Comparison of ENCODE assay signal across 15 cellular contexts in genomic region chr4:81600511-81601269, GRCh38.
DNase-seq lines count a peak whose midpoint lies in the region; FAIRE-seq and TF ChIP-seq lines count a peak whose summit lies in the region.
"Had no signal": no experiment of that assay in that cellular context is flagged by ENCODE, and none has a peak within 500 bp of the region (broad histone marks: within the 10 kb centered on the region; RNA-seq: fewer than 3 reads in every experiment).

No MANE protein-coding gene starts in this region.

- no peaks in the 10 kb centered on the region for H3K27me3 Mint-ChIP-seq in H9 (ENCODE audit: low read depth)
- H3K27me3 Mint-ChIP-seq: naive thymus-derived CD8-positive, alpha-beta T cell had no signal

- no peak overlapping the region; a peak in 2 of 7 replicates for H3K27ac Mint-ChIP-seq in H9
- H3K27ac Mint-ChIP-seq: activated T-helper 17 cell treated with anti-CD3 and anti-CD28 coated beads, Interleukin-2, amount 50 U/mL, for 72 hours; naive thymus-derived CD8-positive, alpha-beta T cell had no signal

- H3K4ac ChIP-seq in H9 (ENCODE audit: low read depth, low read length), result no peak overlapping the region

- H3K9me3 Mint-ChIP-seq in H9, result no peaks in the 10 kb centered on the region
- H3K9me3 Mint-ChIP-seq: activated T-helper 17 cell treated with anti-CD3 and anti-CD28 coated beads, Interleukin-2, amount 50 U/mL, for 72 hours had no signal

- H2BK20ac ChIP-seq in H9 (ENCODE audit: low read depth, low read length, poor library complexity, severe bottlenecking), result no peak overlapping the region

- no peak for TF ChIP-seq CTCF in cardiac muscle cell (IDR thresholded peaks at IDR 0.05; ENCODE audit: low read depth, low read length)
- TF ChIP-seq CTCF in H9 (conservative IDR thresholded peaks at IDR 0.05), result no peak
- no peak for TF ChIP-seq CTCF in WERI-Rb-1 (IDR thresholded peaks at IDR 0.05; ENCODE audit: low read depth, low read length)

- no peak overlapping the region for H2BK120ac ChIP-seq in H9 (ENCODE audit: low read depth, low read length, poor library complexity, severe bottlenecking)

- H3K27me3 ChIP-seq in cardiac muscle cell (no peaks in the 10 kb centered on the region), skeletal muscle satellite cell (ENCODE audit: control insufficient read depth, insufficient read depth, low read length) (peaks cover 5% of the 10 kb centered on the region), H9 (ENCODE audit: insufficient read depth, low read length) (no peaks in the 10 kb centered on the region), WERI-Rb-1 (ENCODE audit: insufficient read depth, low read depth, severe bottlenecking) (no peaks in the 10 kb centered on the region)

- H4K20me1 ChIP-seq in H9 (ENCODE audit: control insufficient read depth, insufficient read depth, insufficient read length), result no peaks in the 10 kb centered on the region

- no peak overlapping the region for H3T11ph ChIP-seq in H9 (ENCODE audit: low read length)

- DNase-seq in SK-N-DZ (ENCODE audit: low spot score) (peak; percentile 16), cardiac muscle cell (ENCODE audit: low read depth in 1 of 2, low spot score in 1 of 2) (peak in 1 of 2 donors; percentile 79), H9 (no peak), NCI-H526 (lab: John Stamatoyannopoulos, UW) (no peak), WERI-Rb-1 (no peak), frontal cortex (ENCODE audit: low spot score in 2 of 2) (no peak)
- DNase-seq: activated CD4-positive, alpha-beta T cell treated with anti-CD3 and anti-CD28 coated beads, Interleukin-2, amount 50 U/mL, for 48 hours; aorta; H7; naive thymus-derived CD8-positive, alpha-beta T cell; NCI-H1694 treated with DMSO at 0.1 percent for 48 hours had no signal

- no peak overlapping the region for H2BK15ac ChIP-seq in H9 (ENCODE audit: low read depth, low read length)

- H2BK12ac ChIP-seq in H9 (ENCODE audit: insufficient read length, low read depth, low read length), result no peak overlapping the region

- no peak overlapping the region for H2AK5ac ChIP-seq in H9 (ENCODE audit: insufficient read length, low read length)

- no peaks in the 10 kb centered on the region; a peak in 1 of 7 replicates for H3K36me3 Mint-ChIP-seq in H9 (ENCODE audit: insufficient read depth in 1 of 3, low read depth in 3 of 3)
- H3K36me3 Mint-ChIP-seq: naive thymus-derived CD8-positive, alpha-beta T cell had no signal

- H4K8ac ChIP-seq in H9 (replicated peaks; ENCODE audit: insufficient read length, low read depth, low read length), result no peak overlapping the region

- H3K27ac ChIP-seq in cardiac muscle cell, result peak overlapping the region; percentile 93
- H3K27ac ChIP-seq in mesodermal cell (ENCODE audit: low read depth, low read length, severe bottlenecking), result peak overlapping the region; percentile 86
- no peak overlapping the region for H3K27ac ChIP-seq in H9 (ENCODE audit: insufficient read length, low read depth, low read length)
- no peak overlapping the region for H3K27ac ChIP-seq in WERI-Rb-1
- H3K27ac ChIP-seq: KMS-11 had no signal

- no peak overlapping the region for H4K5ac ChIP-seq in H9 (ENCODE audit: insufficient read length, low read depth, low read length)

- 77 to 78% methylated on average over 13 to 14 of the region's 16 CpGs for WGBS in mesodermal cell (ENCODE audit: insufficient coverage in 2 of 2), 2 experiments
- WGBS in H9 (ENCODE audit: extremely low coverage, insufficient read length, low lambda C conversion rate), result no CpG with 5 or more reads among the region's 16 CpGs

- H3K9ac ChIP-seq in skeletal muscle satellite cell (ENCODE audit: low read depth, low read length) (no peak overlapping the region), H9 (ENCODE audit: extremely low read depth, insufficient read length, low read length) (no peak overlapping the region)
- H3K9ac ChIP-seq: KMS-11 had no signal

- H4K91ac ChIP-seq in H9 (ENCODE audit: insufficient read length, low read depth, low read length), result no peak overlapping the region

- H3K4me2 ChIP-seq in skeletal muscle satellite cell (ENCODE audit: low read length) (peak overlapping the region; percentile 34), H9 (ENCODE audit: insufficient read depth, insufficient read length, low read length) (no peak overlapping the region)
- H3K4me2 ChIP-seq: KMS-11 had no signal

- H3K4me3 Mint-ChIP-seq in H9, result no peak overlapping the region
- H3K4me3 Mint-ChIP-seq: activated T-helper 17 cell treated with anti-CD3 and anti-CD28 coated beads, Interleukin-2, amount 50 U/mL, for 72 hours; naive thymus-derived CD8-positive, alpha-beta T cell had no signal

- H3K56ac ChIP-seq in H9 (ENCODE audit: insufficient read length, low read depth, low read length), result no peak overlapping the region

- no peak overlapping the region for H2BK5ac ChIP-seq in H9 (ENCODE audit: insufficient read length, low read length)

- no peaks in the 10 kb centered on the region for H3K79me2 ChIP-seq in H9 (ENCODE audit: insufficient read depth, low read length)

- H3K79me1 ChIP-seq in H9 (ENCODE audit: insufficient read depth, low read depth, low read length, poor library complexity, severe bottlenecking), result no peaks in the 10 kb centered on the region

- H3K18ac ChIP-seq in H9 (ENCODE audit: insufficient read length, low read depth, low read length), result no peak overlapping the region

- peaks cover 15 to 21% of the 10 kb centered on the region in 2 experiments for H3K4me1 Mint-ChIP-seq in H9
- H3K4me1 Mint-ChIP-seq: activated T-helper 17 cell treated with anti-CD3 and anti-CD28 coated beads, Interleukin-2, amount 50 U/mL, for 72 hours had no signal

- H3K9me3 ChIP-seq in cardiac muscle cell (ENCODE audit: low read depth) (no peaks in the 10 kb centered on the region), mesodermal cell (ENCODE audit: control insufficient read depth, low read length) (peaks cover 12% of the 10 kb centered on the region), skeletal muscle satellite cell (replicated peaks; ENCODE audit: low read length) (no peaks in the 10 kb centered on the region), H9 (ENCODE audit: control insufficient read depth, low read depth, low read length) (no peaks in the 10 kb centered on the region), WERI-Rb-1 (ENCODE audit: severe bottlenecking) (peaks cover 8% of the 10 kb centered on the region)

- no peak overlapping the region for H3K14ac ChIP-seq in H9 (ENCODE audit: insufficient read depth, low read length)

- H3K36me3 ChIP-seq in cardiac muscle cell, result no peaks in the 10 kb centered on the region
- H3K36me3 ChIP-seq in mesodermal cell (ENCODE audit: control insufficient read depth, insufficient read depth, low read length), result no peaks in the 10 kb centered on the region
- no peaks in the 10 kb centered on the region for H3K36me3 ChIP-seq in skeletal muscle satellite cell (ENCODE audit: insufficient read depth, low read length)
- no peaks in the 10 kb centered on the region for H3K36me3 ChIP-seq in WERI-Rb-1

- no peak overlapping the region for H2AFZ ChIP-seq in H9 (ENCODE audit: low read length)

- FAIRE-seq in frontal cortex (lab: Jason Lieb, UNC), result no peak

- H3K23ac ChIP-seq in H9 (ENCODE audit: insufficient read length, low read depth, low read length), result no peak overlapping the region

- H3K4me3 ChIP-seq in cardiac muscle cell (no peak overlapping the region), mesodermal cell (ENCODE audit: extremely low read depth, insufficient read depth, low read length, poor library complexity, severe bottlenecking) (no peak overlapping the region), skeletal muscle satellite cell (ENCODE audit: low read length) (no peak overlapping the region), WERI-Rb-1 (ENCODE audit: low read depth, low read length) (no peak overlapping the region)

- H3K23me2 ChIP-seq in H9 (ENCODE audit: insufficient read length, low read depth, low read length, poor library complexity, severe bottlenecking), result no peaks in the 10 kb centered on the region

- H3K4me1 ChIP-seq in cardiac muscle cell (ENCODE audit: low read depth) (peaks cover 21% of the 10 kb centered on the region), mesodermal cell (ENCODE audit: control insufficient read depth, insufficient read depth, low read length, poor library complexity, severe bottlenecking) (peaks cover 21% of the 10 kb centered on the region), skeletal muscle satellite cell (ENCODE audit: control insufficient read depth, insufficient read depth, low read length) (peaks cover 10% of the 10 kb centered on the region), H9 (ENCODE audit: insufficient read depth, low read length) (peaks cover 2% of the 10 kb centered on the region; the same call in 1 of the 2 replicates)

Comparison
In these comparisons a context has a peak if more than half of its experiments do, and no peak if none do; other contexts are left out.
1. H3K27ac ChIP-seq: peak in cardiac muscle cell (single experiment) and mesodermal cell (single experiment); none in H9 (single experiment) and WERI-Rb-1 (single experiment).